Comparison of ENCODE assay signal across 9 cellular contexts in the genomic region with DNA sequence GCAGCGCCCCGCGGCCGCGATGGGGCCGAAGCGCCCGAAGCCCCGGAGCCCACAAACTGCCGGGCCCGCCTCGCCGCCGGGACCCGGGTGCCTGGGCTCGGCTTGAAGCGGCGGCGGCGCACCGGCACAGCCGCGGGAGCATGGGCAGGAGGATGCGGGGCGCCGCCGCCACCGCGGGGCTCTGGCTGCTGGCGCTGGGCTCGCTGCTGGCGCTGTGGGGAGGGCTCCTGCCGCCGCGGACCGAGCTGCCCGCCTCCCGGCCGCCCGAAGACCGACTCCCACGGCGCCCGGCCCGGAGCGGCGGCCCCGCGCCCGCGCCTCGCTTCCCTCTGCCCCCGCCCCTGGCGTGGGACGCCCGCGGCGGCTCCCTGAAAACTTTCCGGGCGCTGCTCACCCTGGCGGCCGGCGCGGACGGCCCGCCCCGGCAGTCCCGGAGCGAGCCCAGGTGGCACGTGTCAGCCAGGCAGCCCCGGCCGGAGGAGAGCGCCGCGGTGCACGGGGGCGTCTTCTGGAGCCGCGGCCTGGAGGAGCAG. TPM values are rescaled to one million over a fixed set of nuclear protein-coding genes. Genes with fewer than 3 reads are reported as not detected.
DNase-seq lines count a peak whose midpoint lies in the region; ATAC-seq and TF ChIP-seq lines count a peak whose summit lies in the region.
"Had no signal": no experiment of that assay in that cellular context is flagged by ENCODE, and none has a peak within 500 bp of the region (broad histone marks: within the 10 kb centered on the region; RNA-seq: fewer than 3 reads in every experiment).

No MANE protein-coding gene starts in this region.

- no peak overlapping the region for H3K27ac ChIP-seq in SU-DHL-6 (ENCODE audit: low read depth, low read length)

- H2AFZ ChIP-seq in SU-DHL-6 (ENCODE audit: low read depth, low read length, severe bottlenecking) = no peak overlapping the region

- peak overlapping the region; percentile 69 for H3K4me3 ChIP-seq in AG04449 (ENCODE audit: low read depth, low read length)
- peak overlapping the region; percentile 6 for H3K4me3 ChIP-seq in SU-DHL-6 (ENCODE audit: insufficient read depth, low read length, poor library complexity, severe bottlenecking)
- peak overlapping the region; percentile 71 for H3K4me3 ChIP-seq in fibroblast of villous mesenchyme (ENCODE audit: low read depth, low read length)

- H3K27me3 ChIP-seq in SU-DHL-6 (ENCODE audit: low read length) = no peaks in the 10 kb centered on the region

- peaks cover 20% of the 10 kb centered on the region for H3K4me1 Mint-ChIP-seq in progenitor cell of endocrine pancreas (ENCODE audit: low read depth)

- peak overlapping the region; percentile 15 for H3K4me2 ChIP-seq in SU-DHL-6 (ENCODE audit: low read depth, low read length, poor library complexity, severe bottlenecking)

- no peaks in the 10 kb centered on the region for H3K9me3 Mint-ChIP-seq in progenitor cell of endocrine pancreas (ENCODE audit: low read depth)
- H3K9me3 Mint-ChIP-seq: mesothelial cell of epicardium had no signal

- H3K9me2 ChIP-seq in SU-DHL-6 (replicated peaks; ENCODE audit: insufficient read depth, low read length) = no peaks in the 10 kb centered on the region

- no peaks in the 10 kb centered on the region for H3K9me3 ChIP-seq in SU-DHL-6 (ENCODE audit: insufficient read depth, low read length)

- CTCF ChIA-PET in AG04449 (lab: Yijun Ruan, JAX) = interaction anchor here (1.2 to 5.3 kb wide), 5 partner anchors 26 to 204 kb away, joined by 3 to 39 read pairs (median 6); no protein-coding TSS in a partner anchor

- no peaks in the 10 kb centered on the region for H4K20me1 ChIP-seq in SU-DHL-6 (ENCODE audit: low read depth, low read length)

- no peaks in the 10 kb centered on the region for H3F3A ChIP-seq in SU-DHL-6 (ENCODE audit: insufficient read depth)

- peak; percentile 54 for ATAC-seq in GM18505 (IDR thresholded peaks at IDR 0.05; ENCODE audit: unreplicated experiment)
- peak; percentile 48 for ATAC-seq in HG02943 (IDR thresholded peaks at IDR 0.05; ENCODE audit: low read depth, unreplicated experiment)
- ATAC-seq in GM19328 (IDR thresholded peaks at IDR 0.05; ENCODE audit: unreplicated experiment) = no peak

- H3K27me3 Mint-ChIP-seq in progenitor cell of endocrine pancreas = peaks cover 12% of the 10 kb centered on the region

- H3K36me3 ChIP-seq in SU-DHL-6 (ENCODE audit: low read length) = no peaks in the 10 kb centered on the region

- H3K4me3 Mint-ChIP-seq in progenitor cell of endocrine pancreas (ENCODE audit: low read depth) = no peak overlapping the region

- H3K9ac ChIP-seq in SU-DHL-6 (ENCODE audit: low read length) = no peak overlapping the region

- H3K27ac Mint-ChIP-seq in progenitor cell of endocrine pancreas = no peak overlapping the region

- H3K79me2 ChIP-seq in SU-DHL-6 (ENCODE audit: insufficient read depth, low read length) = no peaks in the 10 kb centered on the region

- TF ChIP-seq CTCF in AG04449 (IDR thresholded peaks at IDR 0.05; ENCODE audit: insufficient read depth, low read length, missing control alignments) = peak; percentile 27
- TF ChIP-seq CTCF in SU-DHL-6 (IDR thresholded peaks at IDR 0.05; ENCODE audit: insufficient read depth, low read length, poor library complexity, severe bottlenecking) = no peak
- TF ChIP-seq CTCF in fibroblast of villous mesenchyme (IDR thresholded peaks at IDR 0.05; ENCODE audit: insufficient read depth, low read depth, low read length) = no peak
- no peak for TF ChIP-seq CTCF in progenitor cell of endocrine pancreas (IDR thresholded peaks at IDR 0.05; ENCODE audit: unreplicated experiment)

- POLR2A ChIA-PET in AG04449 (lab: Yijun Ruan, JAX) = interaction anchor here (0.6 to 1.4 kb wide), 3 partner anchors 11 to 149 kb away, joined by 3 to 4 read pairs (median 3); no protein-coding TSS in a partner anchor

- DNase-seq in AG04449 (ENCODE audit: low read depth, low spot score) = no peak
- DNase-seq in fibroblast of villous mesenchyme (ENCODE audit: low read depth) = peak; percentile 59
- peak; percentile 30 for DNase-seq in progenitor cell of endocrine pancreas (ENCODE audit: low spot score, unreplicated experiment)
- DNase-seq in stimulated activated naive CD4-positive, alpha-beta T cell treated with Interleukin-2 at 50 U/mL for 16 hours (lab: John Stamatoyannopoulos, UW) = no peak

- no peaks in the 10 kb centered on the region for H3K36me3 Mint-ChIP-seq in progenitor cell of endocrine pancreas (ENCODE audit: insufficient read depth)
- H3K36me3 Mint-ChIP-seq: mesothelial cell of epicardium had no signal

- TF ChIP-seq POLR2A in GM18505 (IDR thresholded peaks at IDR 0.05; ENCODE audit: borderline replicate concordance, extremely low read depth, insufficient read depth, insufficient read length) = no peak

RNA-seq across cellular contexts. Expression of a gene that starts 0.3 kb away (rescaled TPM):
- total RNA-seq in fibroblast of villous mesenchyme (89.8 and 205 TPM in 2 replicates), progenitor cell of endocrine pancreas (11.2 and 12.9 TPM in 2 replicates)

RNA-seq across cellular contexts. Expression of a gene that starts 44.0 kb away (rescaled TPM):
- total RNA-seq in fibroblast of villous mesenchyme = 16.8 and 20.3 TPM in 2 replicates
- 60.1 and 65.1 TPM in 2 replicates for total RNA-seq in progenitor cell of endocrine pancreas

Comparison
In these comparisons a context has a peak if more than half of its experiments do, and no peak if none do; other contexts are left out.
1. DNase-seq: peak in fibroblast of villous mesenchyme (single experiment) and progenitor cell of endocrine pancreas (single experiment); none in AG04449 (single experiment) and stimulated activated naive CD4-positive, alpha-beta T cell treated with Interleukin-2 at 50 U/mL for 16 hours (single experiment).
2. H3K4me3 ChIP-seq: peak in every context shown above with its lines; median percentile 71 in fibroblast of villous mesenchyme; 69 in AG04449; 6 in SU-DHL-6.